In genomic region chr19:17999685-18000479, GRCh38 we compare ENCODE assay signal across 9 cellular contexts. TPM values are rescaled to one million over a fixed set of nuclear protein-coding genes. Genes with fewer than 3 reads are reported as not detected.
DNase-seq lines count a peak whose midpoint lies in the region; ATAC-seq and TF ChIP-seq lines count a peak whose summit lies in the region.
"Had no signal": no experiment of that assay in that cellular context is flagged by ENCODE, and none has a peak within 500 bp of the region (broad histone marks: within the 10 kb centered on the region; RNA-seq: fewer than 3 reads in every experiment).

No MANE protein-coding gene starts in this region.

- H3K4me1 ChIP-seq in A673 (ENCODE audit: insufficient read depth, low read length, poor library complexity, severe bottlenecking) (peaks cover 13% of the 10 kb centered on the region), Karpas-422 (ENCODE audit: low read length) (peaks cover 29% of the 10 kb centered on the region), body of pancreas (peaks cover 13% of the 10 kb centered on the region)

- no peaks in the 10 kb centered on the region for H3K27me3 ChIP-seq in A673 (replicated peaks; ENCODE audit: insufficient read depth, low read depth, low read length, poor library complexity)
- no peaks in the 10 kb centered on the region for H3K27me3 ChIP-seq in Karpas-422 (ENCODE audit: low read length)
- no peaks in the 10 kb centered on the region for H3K27me3 ChIP-seq in body of pancreas

- intact Hi-C loops in A673 (cut with micrococcal nuclease; ENCODE audit: unreplicated experiment) (loop anchor here (5.0 kb wide), 1 partner anchor 128 kb away; the partner anchor contains the start of gene SLC5A5), body of pancreas (cut with DNase I) (loop anchor here (5.0 kb wide), 2 partner anchors 58 to 138 kb away; no protein-coding TSS in a partner anchor)

- TF ChIP-seq CTCF in A673 (conservative IDR thresholded peaks at IDR 0.05; ENCODE audit: low read depth, low read length) = no peak
- TF ChIP-seq CTCF in body of pancreas (IDR thresholded peaks at IDR 0.05) = no peak
- no peak for TF ChIP-seq CTCF in nephron (IDR thresholded peaks at IDR 0.05; ENCODE audit: unreplicated experiment in 3 of 3)

- H3K27ac ChIP-seq in A673 (ENCODE audit: low read depth, low read length, poor library complexity, severe bottlenecking) (peak overlapping the region; percentile 91), Karpas-422 (ENCODE audit: low read length) (no peak overlapping the region), body of pancreas (peak overlapping the region in 3 of 4 donors; percentile 53 to 84 (median 77))

- POLR2A ChIA-PET in A673 (lab: Charles Lee; ENCODE audit: low non-redundant PET) = no interaction called here

- ATAC-seq in body of pancreas = no peak
- ATAC-seq in GM19023 (IDR thresholded peaks at IDR 0.05; ENCODE audit: unreplicated experiment) = no peak
- no peak for ATAC-seq in GM21381 (IDR thresholded peaks at IDR 0.05; ENCODE audit: unreplicated experiment)

- CTCF ChIA-PET in A673 (lab: Charles Lee) = interaction anchor here (0.6 kb wide), 1 partner anchor 141 kb away, joined by 4 read pairs; no protein-coding TSS in a partner anchor

- H3K9me3 Mint-ChIP-seq in nephron = peaks cover 2% of the 10 kb centered on the region

- peaks cover 5% of the 10 kb centered on the region for H3K4me1 Mint-ChIP-seq in nephron

- WGBS in body of pancreas, 2 donors = 81% methylated on average over 9 to 18 of the region's 21 CpGs

- peaks cover 10% of the 10 kb centered on the region for H3K36me3 ChIP-seq in A673 (ENCODE audit: insufficient read depth, low read length, poor library complexity, severe bottlenecking)
- H3K36me3 ChIP-seq in Karpas-422 (ENCODE audit: insufficient read depth, low read length) = no peaks in the 10 kb centered on the region
- H3K36me3 ChIP-seq in body of pancreas (replicated peaks in 1 of 2; ENCODE audit: insufficient read depth in 1 of 2, low read depth in 2 of 2) = no peaks in the 10 kb centered on the region

- peak overlapping the region; percentile 12; the same call in 1 of the 2 replicates for H3K9ac ChIP-seq in Karpas-422 (ENCODE audit: low read length)

- DNase-seq in A673 (ENCODE audit: low spot score) (no peak), Karpas-422 (no peak), body of pancreas (no peak), dermis blood vessel endothelial cell (no peak)
- DNase-seq in NK-92 treated with Interleukin-12 subunit alpha and Interleukin-12 subunit beta, amount 100 ng/mL, for 24 hours (lab: John Stamatoyannopoulos, UW) = no peak
- DNase-seq: EL had no signal

- H3K9me3 ChIP-seq in A673 (ENCODE audit: low read depth, low read length, poor library complexity, severe bottlenecking) = no peaks in the 10 kb centered on the region
- no peaks in the 10 kb centered on the region for H3K9me3 ChIP-seq in Karpas-422 (ENCODE audit: low read length)
- H3K9me3 ChIP-seq in body of pancreas = no peaks in the 10 kb centered on the region

- H3K27ac Mint-ChIP-seq in nephron = no peak overlapping the region

- no peaks in the 10 kb centered on the region for H4K20me1 ChIP-seq in Karpas-422 (ENCODE audit: insufficient read depth, low read depth, low read length)

- peak overlapping the region; percentile 72 for H3K4me2 ChIP-seq in Karpas-422 (ENCODE audit: low read depth, low read length, poor library complexity, severe bottlenecking)

- H3K4me3 ChIP-seq in A673 (ENCODE audit: low read depth, low read length, poor library complexity, severe bottlenecking) (no peak overlapping the region), Karpas-422 (ENCODE audit: low read length) (0 out of 2 replicates have a peak overlapping the region, but pooled peaks have one; percentile 37), body of pancreas (no peak overlapping the region)

- H3K9me2 ChIP-seq in Karpas-422 (replicated peaks; ENCODE audit: insufficient read depth, low read length) = no peaks in the 10 kb centered on the region

- BruUV-seq in A673 (replicated peaks; lab: Mats Ljungman, UMichigan) = no TSS peak

- no peak for TF ChIP-seq POLR2A in body of pancreas (IDR thresholded peaks at IDR 0.05)

- peak overlapping the region; percentile 82 to 87 (median 86) for H3K4me3 Mint-ChIP-seq in nephron

- 0 out of 2 replicates have a peak overlapping the region, but pooled peaks have one; percentile 63 for H2AFZ ChIP-seq in Karpas-422 (ENCODE audit: low read length)

- H3K36me3 Mint-ChIP-seq in nephron (ENCODE audit: low read depth) = no peaks in the 10 kb centered on the region

- peaks cover 20% of the 10 kb centered on the region for H3K79me2 ChIP-seq in Karpas-422 (ENCODE audit: low read length)

- H3K27me3 Mint-ChIP-seq in nephron (ENCODE audit: low read depth) = peaks cover 24% of the 10 kb centered on the region

RNA-seq across cellular contexts. Expression of gene ARRDC2, which starts 8.1 kb away (rescaled TPM):
- total RNA-seq in A673 (2021) = 11.7 and 13.3 TPM in 2 replicates
- 12.3 and 46.8 TPM in 2 replicates for total RNA-seq in Karpas-422 (2014; rRNA removed; shearing (Covaris generic); ENCODE audit: low replicate concordance)
- total RNA-seq in body of pancreas = 10 to 100 TPM; 23.1 to 30.1 TPM
- total RNA-seq in dermis blood vessel endothelial cell = 68.7 and 107 TPM in 2 replicates

RNA-seq across cellular contexts. Expression of gene KCNN1, which starts 33.0 kb away (rescaled TPM):
- 63.5 and 81.2 TPM in 2 replicates for total RNA-seq in A673 (2021)
- total RNA-seq in Karpas-422 (2014; rRNA removed; shearing (Covaris generic); ENCODE audit: low replicate concordance) = not detected in 2 replicates
- not detected for total RNA-seq in body of pancreas
- under 0.01 and 0.42 TPM in 2 replicates for total RNA-seq in dermis blood vessel endothelial cell

Comparison
In these comparisons a context has a peak if more than half of its experiments do, and no peak if none do; other contexts are left out.
1. RNA of gene KCNN1, which starts 33.0 kb away (total RNA-seq): 63.5 to 81.2 TPM in A673; not detected in Karpas-422, not detected in body of pancreas and under 0.01 to 0.42 TPM in dermis blood vessel endothelial cell; every median in the first group is over 10 times any median in the second.